Comparison of ENCODE assay signal across 9 cellular contexts in the genomic region with DNA sequence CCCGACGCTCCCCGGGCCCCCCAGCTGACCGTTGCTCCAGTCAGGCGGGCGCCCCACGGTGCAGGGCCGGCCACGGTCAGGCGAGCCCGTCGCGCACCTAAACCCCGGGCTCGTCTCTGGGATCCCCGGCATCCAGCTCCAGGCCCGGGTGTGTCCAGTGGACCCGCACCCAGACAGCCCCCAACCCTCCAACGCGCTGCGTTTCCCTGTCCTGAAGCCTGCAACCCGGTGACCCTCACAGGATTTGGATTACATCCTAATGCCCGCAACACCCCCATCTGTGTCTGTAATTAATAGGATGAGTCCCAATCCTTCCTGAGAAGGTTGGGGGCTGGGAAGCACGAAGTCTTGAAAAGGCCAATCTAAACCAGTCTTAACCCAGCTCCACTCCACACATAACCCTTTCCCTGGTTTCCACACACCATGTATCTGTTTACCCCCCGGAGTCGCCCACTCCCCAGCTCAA. TPM values are rescaled to one million over a fixed set of nuclear protein-coding genes. Genes with fewer than 3 reads are reported as not detected.
DNase-seq lines count a peak whose midpoint lies in the region; ATAC-seq, FAIRE-seq and TF ChIP-seq lines count a peak whose summit lies in the region.
"Had no signal": no experiment of that assay in that cellular context is flagged by ENCODE, and none has a peak within 500 bp of the region (broad histone marks: within the 10 kb centered on the region; RNA-seq: fewer than 3 reads in every experiment).

No MANE protein-coding gene starts in this region.

- H3K79me2 ChIP-seq in HepG2 (ENCODE audit: insufficient read depth, low read length): no peaks in the 10 kb centered on the region

- no peaks in the 10 kb centered on the region for H3K36me3 Mint-ChIP-seq in activated T-cell treated with anti-CD3 and anti-CD28 coated beads, Interleukin-2, amount 50 U/mL, for 4 hours (ENCODE audit: insufficient read depth)
- no peaks in the 10 kb centered on the region for H3K36me3 Mint-ChIP-seq in activated naive CD8-positive, alpha-beta T cell treated with anti-CD3 and anti-CD28 coated beads, Interleukin-2, amount 10 ng/mL, durations not matched to agents 7 days and 5 days

- H3K27me3 Mint-ChIP-seq in activated T-cell treated with anti-CD3 and anti-CD28 coated beads, Interleukin-2, amount 50 U/mL, for 4 hours (ENCODE audit: low read depth): no peaks in the 10 kb centered on the region
- H3K27me3 Mint-ChIP-seq in activated naive CD8-positive, alpha-beta T cell treated with anti-CD3 and anti-CD28 coated beads, Interleukin-2, amount 10 ng/mL, durations not matched to agents 7 days and 5 days: no peaks in the 10 kb centered on the region

- no peak for TF ChIP-seq RAD21 in HepG2 (CRISPR knock-in tag; IDR thresholded peaks at IDR 0.05)

- peaks cover 19% of the 10 kb centered on the region for H3K4me1 Mint-ChIP-seq in activated T-cell treated with anti-CD3 and anti-CD28 coated beads, Interleukin-2, amount 50 U/mL, for 4 hours (ENCODE audit: low read depth)
- peaks cover 18% of the 10 kb centered on the region for H3K4me1 Mint-ChIP-seq in activated naive CD8-positive, alpha-beta T cell treated with anti-CD3 and anti-CD28 coated beads, Interleukin-2, amount 10 ng/mL, durations not matched to agents 7 days and 5 days

- no peak overlapping the region for H3K9ac ChIP-seq in HepG2 (ENCODE audit: insufficient read depth, low read depth, low read length)

- WGBS in HepG2 (ENCODE audit: low lambda C conversion rate): 13% methylated on average over 17 of the region's 26 CpGs
- 40% methylated on average over 26 of the region's 26 CpGs for WGBS in thymus

- 0 out of 4 replicates have a peak, but pooled peaks of 1 of the 2 experiments have one; percentile 9 for TF ChIP-seq POLR2A in HepG2 (IDR thresholded peaks at IDR 0.05; ENCODE audit: insufficient read depth in 1 of 2, low read depth in 2 of 2, low read length in 2 of 2)

- in situ Hi-C loops in HepG2 (cut with HindIII; ENCODE audit: extremely low pct_ligation_motif_present, low pct_unique_long_range_greater_than_20kb) (no loop called here), KBM-7 (cut with MboI; ENCODE audit: low pct_unique_long_range_greater_than_20kb, low sequenced_read_pairs) (no loop called here)

- TF ChIP-seq CTCF in HepG2 (CRISPR knock-in tag; IDR thresholded peaks at IDR 0.05): no peak

- no peaks in the 10 kb centered on the region for H3K9me3 Mint-ChIP-seq in activated T-cell treated with anti-CD3 and anti-CD28 coated beads, Interleukin-2, amount 50 U/mL, for 4 hours
- no peaks in the 10 kb centered on the region for H3K9me3 Mint-ChIP-seq in activated naive CD8-positive, alpha-beta T cell treated with anti-CD3 and anti-CD28 coated beads, Interleukin-2, amount 10 ng/mL, durations not matched to agents 7 days and 5 days

- ATAC-seq in activated T-cell treated with anti-CD3 and anti-CD28 coated beads, Interleukin-2, amount 50 U/mL, for 4 hours: no peak
- no peak for ATAC-seq in activated naive CD8-positive, alpha-beta T cell treated with anti-CD3 and anti-CD28 coated beads, Interleukin-2, amount 10 ng/mL, durations not matched to agents 7 days and 5 days (ENCODE audit: low read depth)
- no peak; the same call in 2 of the 3 replicates for ATAC-seq in HepG2
- no peak for ATAC-seq in HG03045 (IDR thresholded peaks at IDR 0.05; ENCODE audit: unreplicated experiment)

- H3K4me1 ChIP-seq in HepG2 (ENCODE audit: insufficient read depth, low read length) (peaks cover 23% of the 10 kb centered on the region), thymus (ENCODE audit: control insufficient read depth, insufficient read depth, low read length) (peaks cover 5% of the 10 kb centered on the region)

- peak overlapping the region; percentile 87 for H3K27ac Mint-ChIP-seq in activated naive CD8-positive, alpha-beta T cell treated with anti-CD3 and anti-CD28 coated beads, Interleukin-2, amount 10 ng/mL, durations not matched to agents 7 days and 5 days

- TF ChIP-seq EP300 in HepG2 (IDR thresholded peaks at IDR 0.05; ENCODE audit: low read depth in 2 of 2, low read length in 2 of 2) (no peak), HepG2 (CRISPR knock-in tag; IDR thresholded peaks at IDR 0.05; ENCODE audit: borderline replicate concordance) (no peak)

- no TSS peak for BruUV-seq in HepG2 (replicated peaks; lab: Mats Ljungman, UMichigan)

- FAIRE-seq in HepG2 (lab: Jason Lieb, UNC): no peak

- peak overlapping the region; percentile 53 to 77 (median 73); a peak in 5 of 6 replicates for H3K4me3 ChIP-seq in HepG2 (replicated peaks in 1 of 3; ENCODE audit: insufficient read depth in 1 of 3, low read depth in 2 of 3, low read length in 3 of 3)
- H3K4me3 ChIP-seq in thymus (ENCODE audit: low read length): peak overlapping the region; percentile 82

- CTCF ChIA-PET in HepG2 (lab: Yijun Ruan, JAX; ENCODE audit: low intra/inter-chr PET ratio, low total read pairs): interaction anchor here (1.3 kb wide), 1 partner anchor 9 kb away, joined by 3 read pairs; no protein-coding TSS in a partner anchor

- DNase-seq in activated T-cell treated with anti-CD3 and anti-CD28 coated beads, Interleukin-2, amount 50 U/mL, for 4 hours: no peak
- DNase-seq in activated T-cell treated with anti-CD3 and anti-CD28 coated beads for 4 hours (no peak), HepG2 (ENCODE audit: low spot score) (no peak), KBM-7 (no peak), NCI-H1930 (lab: John Stamatoyannopoulos, UW) (no peak)
- no peak for DNase-seq in activated naive CD8-positive, alpha-beta T cell treated with anti-CD3 and anti-CD28 coated beads, Interleukin-2, amount 10 ng/mL, durations not matched to agents 7 days and 5 days

- H3K9me3 ChIP-seq in HepG2 (ENCODE audit: low read length) (no peaks in the 10 kb centered on the region), thymus (ENCODE audit: control insufficient read depth) (no peaks in the 10 kb centered on the region)
- H3K9me3 ChIP-seq: mucosa of descending colon had no signal

- POLR2A ChIA-PET in activated naive CD8-positive, alpha-beta T cell treated with anti-CD3 and anti-CD28 coated beads, Interleukin-2, amount 10 ng/mL, durations not matched to agents 7 days and 5 days (lab: Charles Lee): interaction anchor here (0.6 to 4.9 kb wide), 16 partner anchors 9 to 455 kb away, joined by 3 to 71 read pairs (median 10); a partner anchor contains a TSS
- POLR2A ChIA-PET in HepG2 (lab: Yijun Ruan, JAX): interaction anchor here (0.8 to 4.9 kb wide), 24 partner anchors 9 to 775 kb away, joined by 3 to 131 read pairs (median 6); a partner anchor contains a TSS

- H3K27me3 ChIP-seq in HepG2 (ENCODE audit: control insufficient read depth in 1 of 2, insufficient read depth in 2 of 2, low read length in 2 of 2) (peaks cover 19 to 75% of the 10 kb centered on the region in 2 experiments), thymus (ENCODE audit: control insufficient read depth, insufficient read depth) (no peaks in the 10 kb centered on the region)

- H3K27ac ChIP-seq in HepG2 (ENCODE audit: extremely low read length, insufficient read depth, low read length): no peak overlapping the region
- H3K27ac ChIP-seq in thymus (ENCODE audit: low read depth): no peak overlapping the region

- peak overlapping the region; percentile 87 for H3K4me2 ChIP-seq in HepG2 (ENCODE audit: low read depth, low read length)

- H3K4me3 Mint-ChIP-seq in activated T-cell treated with anti-CD3 and anti-CD28 coated beads, Interleukin-2, amount 50 U/mL, for 4 hours: peak overlapping the region; percentile 71
- H3K4me3 Mint-ChIP-seq in activated naive CD8-positive, alpha-beta T cell treated with anti-CD3 and anti-CD28 coated beads, Interleukin-2, amount 10 ng/mL, durations not matched to agents 7 days and 5 days: peak overlapping the region; percentile 77

- intact Hi-C loops in HepG2 (cut with micrococcal nuclease; ENCODE audit: unreplicated experiment): no loop called here

- no peaks in the 10 kb centered on the region for H4K20me1 ChIP-seq in HepG2 (ENCODE audit: insufficient read depth, low read length)

- H3K36me3 ChIP-seq in HepG2 (replicated peaks in 1 of 2; ENCODE audit: control insufficient read depth in 1 of 2, insufficient read depth in 2 of 2, low read length in 2 of 2): no peaks in the 10 kb centered on the region
- H3K36me3 ChIP-seq in thymus (ENCODE audit: control insufficient read depth, insufficient read depth): no peaks in the 10 kb centered on the region

- H2AFZ ChIP-seq in HepG2 (ENCODE audit: low read length): no peak overlapping the region

RNA-seq across cellular contexts. Expression of a gene that starts 10.4 kb away (rescaled TPM):
- total RNA-seq in activated T-cell treated with anti-CD3 and anti-CD28 coated beads, Interleukin-2, amount 50 U/mL, for 4 hours: not detected
- total RNA-seq in activated naive CD8-positive, alpha-beta T cell treated with anti-CD3 and anti-CD28 coated beads, Interleukin-2, amount 10 ng/mL, durations not matched to agents 7 days and 5 days: under 1 TPM in 1 of 2 experiments, not detected in 1; 0.14 TPM
- total RNA-seq in HepG2 (2016; rRNA removed; fragmentation: Illumina TruSeq; extraction: Trizol): not detected in 2 replicates
- total RNA-seq in HepG2 (2016; cell fraction: cytosol; rRNA removed; fragmentation: Illumina TruSeq; extraction: Trizol; ENCODE audit: low read depth): not detected in 2 replicates
- not detected in 2 replicates for total RNA-seq in HepG2 (2016; cell fraction: insoluble cytoplasmic fraction; rRNA removed; fragmentation: Illumina TruSeq; extraction: Trizol)
- total RNA-seq in HepG2 (2016; cell fraction: membrane; rRNA removed; fragmentation: Illumina TruSeq; extraction: Trizol): not detected in 2 replicates
- total RNA-seq in HepG2 (2016; cell fraction: nucleus; rRNA removed; fragmentation: Illumina TruSeq; extraction: Trizol): not detected in 2 replicates
- polyA plus RNA-seq in HepG2 (2011; rRNA removed) (0.03 TPM in 1 of 2 replicates, not detected in the other), thymus (0.34 TPM)
- not detected in 2 replicates for polyA plus RNA-seq in HepG2 (2011; cell fraction: cytosol; rRNA removed)
- 0.06 and 0.16 TPM in 2 replicates for polyA plus RNA-seq in HepG2 (2011; cell fraction: nucleus; rRNA removed)
- polyA plus RNA-seq in HepG2 (2012): 0.05 TPM in 1 of 2 replicates, not detected in the other
- polyA plus RNA-seq in HepG2 (2016; cell fraction: cytosol; fragmentation: Illumina TruSeq; extraction: Trizol; ENCODE audit: low read depth): not detected in 2 replicates
- polyA plus RNA-seq in HepG2 (2016; cell fraction: insoluble cytoplasmic fraction; fragmentation: Illumina TruSeq; extraction: Trizol; ENCODE audit: low read depth): not detected in 2 replicates
- polyA plus RNA-seq in HepG2 (2016; cell fraction: membrane; fragmentation: Illumina TruSeq; extraction: Trizol; ENCODE audit: low read depth): not detected in 2 replicates
- not detected in 2 replicates for polyA plus RNA-seq in HepG2 (2016; cell fraction: nucleus; fragmentation: Illumina TruSeq; extraction: Trizol; ENCODE audit: insufficient read depth, low read depth)
- 0.16 TPM in 1 of 2 replicates, not detected in the other for polyA minus RNA-seq in HepG2 (2011; rRNA and poly(A)+ RNA removed; ENCODE audit: low replicate concordance)
- not detected in 2 replicates for polyA minus RNA-seq in HepG2 (2011; cell fraction: cytosol; rRNA and poly(A)+ RNA removed)
- not detected in 2 replicates for polyA minus RNA-seq in HepG2 (2011; cell fraction: nucleus; rRNA and poly(A)+ RNA removed)

RNA-seq across cellular contexts. Expression of a gene that starts 12.3 kb away (rescaled TPM):
- 10 to 100 TPM; 38.7 to 69.4 (median 47.9) TPM for total RNA-seq in activated T-cell treated with anti-CD3 and anti-CD28 coated beads, Interleukin-2, amount 50 U/mL, for 4 hours
- 10 to 100 TPM; 47.4 to 50.6 TPM for total RNA-seq in activated naive CD8-positive, alpha-beta T cell treated with anti-CD3 and anti-CD28 coated beads, Interleukin-2, amount 10 ng/mL, durations not matched to agents 7 days and 5 days
- 118 and 129 TPM in 2 replicates for total RNA-seq in HepG2 (2016; rRNA removed; fragmentation: Illumina TruSeq; extraction: Trizol)
- 29.7 and 32.7 TPM in 2 replicates for total RNA-seq in HepG2 (2016; cell fraction: cytosol; rRNA removed; fragmentation: Illumina TruSeq; extraction: Trizol; ENCODE audit: low read depth)
- 112 and 129 TPM in 2 replicates for total RNA-seq in HepG2 (2016; cell fraction: insoluble cytoplasmic fraction; rRNA removed; fragmentation: Illumina TruSeq; extraction: Trizol)
- total RNA-seq in HepG2 (2016; cell fraction: membrane; rRNA removed; fragmentation: Illumina TruSeq; extraction: Trizol): 38.2 and 39.1 TPM in 2 replicates
- total RNA-seq in HepG2 (2016; cell fraction: nucleus; rRNA removed; fragmentation: Illumina TruSeq; extraction: Trizol): 96.7 and 121 TPM in 2 replicates
- polyA plus RNA-seq in HepG2 (2011; rRNA removed) (272 and 316 TPM in 2 replicates), thymus (11.6 TPM)
- 238 and 309 TPM in 2 replicates for polyA plus RNA-seq in HepG2 (2011; cell fraction: cytosol; rRNA removed)
- 309 TPM in 2 replicates for polyA plus RNA-seq in HepG2 (2011; cell fraction: nucleus; rRNA removed)
- 216 and 286 TPM in 2 replicates for polyA plus RNA-seq in HepG2 (2012)
- polyA plus RNA-seq in HepG2 (2016; cell fraction: cytosol; fragmentation: Illumina TruSeq; extraction: Trizol; ENCODE audit: low read depth): 19.2 and 20.8 TPM in 2 replicates
- polyA plus RNA-seq in HepG2 (2016; cell fraction: insoluble cytoplasmic fraction; fragmentation: Illumina TruSeq; extraction: Trizol; ENCODE audit: low read depth): 122 and 140 TPM in 2 replicates
- 27.1 and 31.0 TPM in 2 replicates for polyA plus RNA-seq in HepG2 (2016; cell fraction: membrane; fragmentation: Illumina TruSeq; extraction: Trizol; ENCODE audit: low read depth)
- 172 and 175 TPM in 2 replicates for polyA plus RNA-seq in HepG2 (2016; cell fraction: nucleus; fragmentation: Illumina TruSeq; extraction: Trizol; ENCODE audit: insufficient read depth, low read depth)
- polyA minus RNA-seq in HepG2 (2011; rRNA and poly(A)+ RNA removed; ENCODE audit: low replicate concordance): 87.1 and 691 TPM in 2 replicates
- 204 and 209 TPM in 2 replicates for polyA minus RNA-seq in HepG2 (2011; cell fraction: cytosol; rRNA and poly(A)+ RNA removed)
- 128 and 158 TPM in 2 replicates for polyA minus RNA-seq in HepG2 (2011; cell fraction: nucleus; rRNA and poly(A)+ RNA removed)

RNA-seq across cellular contexts. Expression of a gene that starts 30.0 kb away (rescaled TPM):
- total RNA-seq in activated T-cell treated with anti-CD3 and anti-CD28 coated beads, Interleukin-2, amount 50 U/mL, for 4 hours: 1 to 10 TPM; 1.3 to 1.8 (median 1.3) TPM
- total RNA-seq in activated naive CD8-positive, alpha-beta T cell treated with anti-CD3 and anti-CD28 coated beads, Interleukin-2, amount 10 ng/mL, durations not matched to agents 7 days and 5 days: under 1 TPM; 0.80 to 0.91 TPM
- total RNA-seq in HepG2 (2016; rRNA removed; fragmentation: Illumina TruSeq; extraction: Trizol): 0.13 and 0.27 TPM in 2 replicates
- total RNA-seq in HepG2 (2016; cell fraction: cytosol; rRNA removed; fragmentation: Illumina TruSeq; extraction: Trizol; ENCODE audit: low read depth): 0.18 TPM in 1 of 2 replicates, not detected in the other
- total RNA-seq in HepG2 (2016; cell fraction: insoluble cytoplasmic fraction; rRNA removed; fragmentation: Illumina TruSeq; extraction: Trizol): 0.12 and 0.41 TPM in 2 replicates
- 0.03 and 0.15 TPM in 2 replicates for total RNA-seq in HepG2 (2016; cell fraction: membrane; rRNA removed; fragmentation: Illumina TruSeq; extraction: Trizol)
- 0.47 and 0.65 TPM in 2 replicates for total RNA-seq in HepG2 (2016; cell fraction: nucleus; rRNA removed; fragmentation: Illumina TruSeq; extraction: Trizol)
- polyA plus RNA-seq in HepG2 (2011; rRNA removed) (0.55 and 0.85 TPM in 2 replicates), thymus (0.89 TPM)
- polyA plus RNA-seq in HepG2 (2011; cell fraction: cytosol; rRNA removed): 0.13 and 0.21 TPM in 2 replicates
- polyA plus RNA-seq in HepG2 (2011; cell fraction: nucleus; rRNA removed): 7.7 and 8.1 TPM in 2 replicates
- polyA plus RNA-seq in HepG2 (2012): 0.16 and 0.34 TPM in 2 replicates
- 0.03 TPM in 2 replicates for polyA plus RNA-seq in HepG2 (2016; cell fraction: cytosol; fragmentation: Illumina TruSeq; extraction: Trizol; ENCODE audit: low read depth)
- 0.19 and 0.23 TPM in 2 replicates for polyA plus RNA-seq in HepG2 (2016; cell fraction: insoluble cytoplasmic fraction; fragmentation: Illumina TruSeq; extraction: Trizol; ENCODE audit: low read depth)
- 0.05 TPM in 2 replicates for polyA plus RNA-seq in HepG2 (2016; cell fraction: membrane; fragmentation: Illumina TruSeq; extraction: Trizol; ENCODE audit: low read depth)
- polyA plus RNA-seq in HepG2 (2016; cell fraction: nucleus; fragmentation: Illumina TruSeq; extraction: Trizol; ENCODE audit: insufficient read depth, low read depth): 1.6 and 2.9 TPM in 2 replicates
- polyA minus RNA-seq in HepG2 (2011; rRNA and poly(A)+ RNA removed; ENCODE audit: low replicate concordance): 0.14 and 3.1 TPM in 2 replicates
- 0.20 and 0.44 TPM in 2 replicates for polyA minus RNA-seq in HepG2 (2011; cell fraction: cytosol; rRNA and poly(A)+ RNA removed)
- 0.77 and 2.9 TPM in 2 replicates for polyA minus RNA-seq in HepG2 (2011; cell fraction: nucleus; rRNA and poly(A)+ RNA removed)

RNA-seq across cellular contexts. Expression of a gene that starts 32.8 kb away (rescaled TPM):
- total RNA-seq in activated T-cell treated with anti-CD3 and anti-CD28 coated beads, Interleukin-2, amount 50 U/mL, for 4 hours: 10 to 100 TPM; 45.7 to 57.6 (median 50.7) TPM
- 100 to 1,000 TPM; 100 to 105 TPM for total RNA-seq in activated naive CD8-positive, alpha-beta T cell treated with anti-CD3 and anti-CD28 coated beads, Interleukin-2, amount 10 ng/mL, durations not matched to agents 7 days and 5 days
- 257 and 342 TPM in 2 replicates for total RNA-seq in HepG2 (2016; rRNA removed; fragmentation: Illumina TruSeq; extraction: Trizol)
- total RNA-seq in HepG2 (2016; cell fraction: cytosol; rRNA removed; fragmentation: Illumina TruSeq; extraction: Trizol; ENCODE audit: low read depth): 34.1 and 39.6 TPM in 2 replicates
- 258 and 327 TPM in 2 replicates for total RNA-seq in HepG2 (2016; cell fraction: insoluble cytoplasmic fraction; rRNA removed; fragmentation: Illumina TruSeq; extraction: Trizol)
- 160 and 166 TPM in 2 replicates for total RNA-seq in HepG2 (2016; cell fraction: membrane; rRNA removed; fragmentation: Illumina TruSeq; extraction: Trizol)
- 174 and 191 TPM in 2 replicates for total RNA-seq in HepG2 (2016; cell fraction: nucleus; rRNA removed; fragmentation: Illumina TruSeq; extraction: Trizol)
- polyA plus RNA-seq in HepG2 (2011; rRNA removed): 150 and 176 TPM in 2 replicates
- 134 and 153 TPM in 2 replicates for polyA plus RNA-seq in HepG2 (2011; cell fraction: cytosol; rRNA removed)
- polyA plus RNA-seq in HepG2 (2011; cell fraction: nucleus; rRNA removed): 221 and 233 TPM in 2 replicates
- polyA plus RNA-seq in HepG2 (2012): 123 and 142 TPM in 2 replicates
- 37.7 and 39.7 TPM in 2 replicates for polyA plus RNA-seq in HepG2 (2016; cell fraction: cytosol; fragmentation: Illumina TruSeq; extraction: Trizol; ENCODE audit: low read depth)
- 251 and 268 TPM in 2 replicates for polyA plus RNA-seq in HepG2 (2016; cell fraction: insoluble cytoplasmic fraction; fragmentation: Illumina TruSeq; extraction: Trizol; ENCODE audit: low read depth)
- polyA plus RNA-seq in HepG2 (2016; cell fraction: membrane; fragmentation: Illumina TruSeq; extraction: Trizol; ENCODE audit: low read depth): 114 and 116 TPM in 2 replicates
- polyA plus RNA-seq in HepG2 (2016; cell fraction: nucleus; fragmentation: Illumina TruSeq; extraction: Trizol; ENCODE audit: insufficient read depth, low read depth): 253 and 275 TPM in 2 replicates
- polyA minus RNA-seq in HepG2 (2011; rRNA and poly(A)+ RNA removed; ENCODE audit: low replicate concordance): 74.6 and 273 TPM in 2 replicates
- polyA minus RNA-seq in HepG2 (2011; cell fraction: cytosol; rRNA and poly(A)+ RNA removed): 98.7 and 103 TPM in 2 replicates
- polyA minus RNA-seq in HepG2 (2011; cell fraction: nucleus; rRNA and poly(A)+ RNA removed): 146 and 181 TPM in 2 replicates
- polyA plus RNA-seq in thymus: 36.6 TPM

RNA-seq across cellular contexts. Expression of a gene that starts 33.0 kb away (rescaled TPM):
- total RNA-seq in activated T-cell treated with anti-CD3 and anti-CD28 coated beads, Interleukin-2, amount 50 U/mL, for 4 hours: 1 to 10 TPM; 1.2 to 2.3 (median 1.4) TPM
- 1 to 10 TPM; 3.3 to 3.4 TPM for total RNA-seq in activated naive CD8-positive, alpha-beta T cell treated with anti-CD3 and anti-CD28 coated beads, Interleukin-2, amount 10 ng/mL, durations not matched to agents 7 days and 5 days
- total RNA-seq in HepG2 (2016; rRNA removed; fragmentation: Illumina TruSeq; extraction: Trizol): 4.7 and 5.2 TPM in 2 replicates
- total RNA-seq in HepG2 (2016; cell fraction: cytosol; rRNA removed; fragmentation: Illumina TruSeq; extraction: Trizol; ENCODE audit: low read depth): 6.6 and 7.1 TPM in 2 replicates
- 4.7 and 5.6 TPM in 2 replicates for total RNA-seq in HepG2 (2016; cell fraction: insoluble cytoplasmic fraction; rRNA removed; fragmentation: Illumina TruSeq; extraction: Trizol)
- total RNA-seq in HepG2 (2016; cell fraction: membrane; rRNA removed; fragmentation: Illumina TruSeq; extraction: Trizol): 9.2 and 10.6 TPM in 2 replicates
- total RNA-seq in HepG2 (2016; cell fraction: nucleus; rRNA removed; fragmentation: Illumina TruSeq; extraction: Trizol): 3.4 and 5.1 TPM in 2 replicates
- polyA plus RNA-seq in HepG2 (2011; rRNA removed) (2.5 and 3.4 TPM in 2 replicates), thymus (4.7 TPM)
- polyA plus RNA-seq in HepG2 (2011; cell fraction: cytosol; rRNA removed): 2.9 and 5.2 TPM in 2 replicates
- 3.5 and 3.9 TPM in 2 replicates for polyA plus RNA-seq in HepG2 (2011; cell fraction: nucleus; rRNA removed)
- 2.2 and 2.5 TPM in 2 replicates for polyA plus RNA-seq in HepG2 (2012)
- 3.4 and 5.1 TPM in 2 replicates for polyA plus RNA-seq in HepG2 (2016; cell fraction: cytosol; fragmentation: Illumina TruSeq; extraction: Trizol; ENCODE audit: low read depth)
- polyA plus RNA-seq in HepG2 (2016; cell fraction: insoluble cytoplasmic fraction; fragmentation: Illumina TruSeq; extraction: Trizol; ENCODE audit: low read depth): 4.5 and 4.7 TPM in 2 replicates
- 6.1 and 7.7 TPM in 2 replicates for polyA plus RNA-seq in HepG2 (2016; cell fraction: membrane; fragmentation: Illumina TruSeq; extraction: Trizol; ENCODE audit: low read depth)
- 3.5 and 4.8 TPM in 2 replicates for polyA plus RNA-seq in HepG2 (2016; cell fraction: nucleus; fragmentation: Illumina TruSeq; extraction: Trizol; ENCODE audit: insufficient read depth, low read depth)
- 0.58 and 9.0 TPM in 2 replicates for polyA minus RNA-seq in HepG2 (2011; rRNA and poly(A)+ RNA removed; ENCODE audit: low replicate concordance)
- polyA minus RNA-seq in HepG2 (2011; cell fraction: cytosol; rRNA and poly(A)+ RNA removed): 3.0 and 3.9 TPM in 2 replicates
- polyA minus RNA-seq in HepG2 (2011; cell fraction: nucleus; rRNA and poly(A)+ RNA removed): 6.1 and 6.6 TPM in 2 replicates
